ENCODE assay signal across 8 cellular contexts in genomic region chr1:184805667-184806295, GRCh38. TPM values are rescaled to one million over a fixed set of nuclear protein-coding genes. Genes with fewer than 3 reads are reported as not detected.
DNase-seq lines count a peak whose midpoint lies in the region; TF ChIP-seq lines count a peak whose summit lies in the region.

No MANE protein-coding gene starts in this region.

- peak; percentile 77 for TF ChIP-seq CTCF in HFF-Myc (IDR thresholded peaks at IDR 0.05; ENCODE audit: low read depth, low read length, missing control alignments)
- peak; percentile 67 for TF ChIP-seq CTCF in NB4 (IDR thresholded peaks at IDR 0.05; ENCODE audit: low read depth, low read length)
- TF ChIP-seq CTCF in glutamatergic neuron (IDR thresholded peaks at IDR 0.05; ENCODE audit: partially characterized antibody, unreplicated experiment) = peak; percentile 81
- peak; percentile 70 for TF ChIP-seq CTCF in parathyroid adenoma (IDR thresholded peaks at IDR 0.05)
- TF ChIP-seq CTCF in transverse colon (IDR thresholded peaks at IDR 0.05) = peak; percentile 88 to 97 (median 89)

- H3K27me3 Mint-ChIP-seq in glutamatergic neuron (ENCODE audit: unreplicated experiment) = no peaks in the 10 kb centered on the region

- intact Hi-C loops in transverse colon (cut with DNase I; ENCODE audit: low total_unique reads) = loop anchor here (2.0 to 10.0 kb wide), 2 partner anchors 177 to 369 kb away; no protein-coding TSS in a partner anchor

- H3K4me2 ChIP-seq in parathyroid adenoma (ENCODE audit: low read length) = no peak overlapping the region

- TF ChIP-seq EP300 in transverse colon (IDR thresholded peaks at IDR 0.05; ENCODE audit: low read depth) = no peak

- DNase-seq in GM04504 (ENCODE audit: low read depth) (peak; percentile 76), HFF-Myc (ENCODE audit: extremely low read depth, low read depth) (peak; percentile 74), NB4 (ENCODE audit: low read depth) (peak; percentile 88), SK-N-MC (ENCODE audit: low read depth, low spot score) (peak; percentile 74), glutamatergic neuron (peak; percentile 89), transverse colon (peak; percentile 91)
- DNase-seq in activated naive CD4-positive, alpha-beta T cell treated with anti-CD3 and anti-CD28 coated beads, Interleukin-2, amount 50 U/mL, for 16 hours = peak; percentile 78

- H3K9ac ChIP-seq in SK-N-MC (ENCODE audit: insufficient read length) = no peak overlapping the region
- no peak overlapping the region for H3K9ac ChIP-seq in parathyroid adenoma

- H3K4me1 Mint-ChIP-seq in glutamatergic neuron (ENCODE audit: low read depth, unreplicated experiment) = no peaks in the 10 kb centered on the region

- in situ Hi-C loops in transverse colon (cut with MboI; ENCODE audit: low pct_ligation_motif_present in 1 of 4, low pct_unique_long_range_greater_than_20kb in 1 of 4, low sequenced_read_pairs in 3 of 4) = loop anchor here (5.0 to 25.0 kb wide), 3 partner anchors 177 to 882 kb away; partner anchors contain the start of genes SWT1 (in 3 of the 4) and TRMT1L (in 3 of the 4)

- H3K4me3 Mint-ChIP-seq in glutamatergic neuron (ENCODE audit: unreplicated experiment) = no peak overlapping the region

- H3K9me3 ChIP-seq in SK-N-MC (ENCODE audit: low read depth, low read length) = no peaks in the 10 kb centered on the region
- no peaks in the 10 kb centered on the region for H3K9me3 ChIP-seq in parathyroid adenoma (ENCODE audit: control insufficient read depth, low read length)
- H3K9me3 ChIP-seq in transverse colon = no peaks in the 10 kb centered on the region

- WGBS in transverse colon (ENCODE audit: low coverage in 1 of 2), 2 donors = 5 to 30% methylated on average over 4 to 13 of the region's 13 CpGs

- H3K36me3 Mint-ChIP-seq in glutamatergic neuron (ENCODE audit: unreplicated experiment) = no peaks in the 10 kb centered on the region

- TF ChIP-seq POLR2A in NB4 (IDR thresholded peaks at IDR 0.05; ENCODE audit: extremely low read depth, insufficient read length) (no peak), transverse colon (IDR thresholded peaks at IDR 0.05) (no peak)

- H3K27ac Mint-ChIP-seq in glutamatergic neuron (ENCODE audit: unreplicated experiment) = no peak overlapping the region

- H3K36me3 ChIP-seq in SK-N-MC (ENCODE audit: insufficient read depth, low read length) (peaks cover 52% of the 10 kb centered on the region), parathyroid adenoma (ENCODE audit: control insufficient read depth, insufficient read depth, low read length) (no peaks in the 10 kb centered on the region), transverse colon (no peaks in the 10 kb centered on the region)

- no peak overlapping the region for H3K27ac ChIP-seq in SK-N-MC
- no peak overlapping the region for H3K27ac ChIP-seq in parathyroid adenoma
- peak overlapping the region in 3 of 4 donors; percentile 2 to 42 (median 16) for H3K27ac ChIP-seq in transverse colon

- H3K79me2 ChIP-seq in parathyroid adenoma = no peaks in the 10 kb centered on the region

- no peaks in the 10 kb centered on the region for H3K9me3 Mint-ChIP-seq in glutamatergic neuron (ENCODE audit: unreplicated experiment)

- H3K27me3 ChIP-seq in parathyroid adenoma (ENCODE audit: control insufficient read depth, insufficient read depth, low read length) = no peaks in the 10 kb centered on the region
- no peaks in the 10 kb centered on the region for H3K27me3 ChIP-seq in transverse colon

- no peaks in the 10 kb centered on the region for H3K4me1 ChIP-seq in parathyroid adenoma
- peaks cover 3 to 20% (median 4%) of the 10 kb centered on the region in 4 donors for H3K4me1 ChIP-seq in transverse colon

- no peak overlapping the region for H3K4me3 ChIP-seq in HFF-Myc (replicated peaks; ENCODE audit: low read depth, low read length)
- H3K4me3 ChIP-seq in NB4 (ENCODE audit: low read depth, low read length) = no peak overlapping the region
- no peak overlapping the region for H3K4me3 ChIP-seq in SK-N-MC
- H3K4me3 ChIP-seq in parathyroid adenoma (ENCODE audit: low read depth, low read length) = no peak overlapping the region
- H3K4me3 ChIP-seq in transverse colon = no peak overlapping the region

- H2AFZ ChIP-seq in parathyroid adenoma = no peak overlapping the region

RNA-seq across cellular contexts. Expression of gene EDEM3, which starts 51.1 kb away (rescaled TPM):
- total RNA-seq in glutamatergic neuron (ENCODE audit: unreplicated experiment) = 23.6 TPM
- total RNA-seq in transverse colon = 10 to 100 TPM; 28.1 to 57.0 (median 42.7) TPM

Comparison
In these comparisons a context has a peak if more than half of its experiments do, and no peak if none do; other contexts are left out.
1. H3K27ac ChIP-seq: peak in transverse colon (3 of 4); none in SK-N-MC (single experiment) and parathyroid adenoma (single experiment).
2. Peak in every context shown above with its lines, with median percentiles within 50 percentile points of each other: DNase-seq and CTCF ChIP-seq.